1 cellular context compared by ENCODE assay signal in the genomic region with DNA sequence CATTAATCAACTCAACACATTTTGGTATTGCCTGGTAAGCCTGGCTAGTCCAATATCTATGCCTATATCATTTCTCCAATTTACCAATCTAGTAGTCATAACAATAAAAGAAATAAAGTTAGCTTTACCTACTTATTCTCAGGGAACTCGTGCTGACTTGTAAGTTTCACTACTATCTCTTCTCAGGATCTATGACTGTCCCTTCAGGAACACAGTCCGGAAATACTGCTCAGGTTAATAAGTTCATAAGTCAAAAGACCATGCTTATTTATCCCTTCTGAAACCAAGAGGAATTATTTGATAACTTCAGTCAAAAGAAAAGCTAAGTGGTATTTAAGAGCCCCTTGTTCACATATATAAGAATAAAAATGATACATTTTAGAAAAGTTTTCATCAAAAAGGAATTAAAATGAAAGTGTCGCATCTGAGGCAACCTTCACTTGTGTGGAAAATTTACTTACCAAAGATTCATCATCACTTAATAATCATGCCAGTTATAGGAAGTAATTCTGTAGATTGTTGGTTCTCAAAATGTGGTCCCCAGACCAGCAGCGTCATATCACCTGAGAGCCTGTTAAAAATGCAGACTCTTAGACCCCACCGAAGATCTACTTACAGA.
A peak's percentile ranks its signal among the peaks of the same experiment; 100 is the strongest.
TF ChIP-seq lines count a peak whose summit lies in the region.

No MANE protein-coding gene starts in this region.

TF ChIP-seq in K562, 482 proteins besides CTCF, POLR2A, EP300 and RAD21 (continued from another document and continues in another):
- TF ChIP-seq, protein P1, sequence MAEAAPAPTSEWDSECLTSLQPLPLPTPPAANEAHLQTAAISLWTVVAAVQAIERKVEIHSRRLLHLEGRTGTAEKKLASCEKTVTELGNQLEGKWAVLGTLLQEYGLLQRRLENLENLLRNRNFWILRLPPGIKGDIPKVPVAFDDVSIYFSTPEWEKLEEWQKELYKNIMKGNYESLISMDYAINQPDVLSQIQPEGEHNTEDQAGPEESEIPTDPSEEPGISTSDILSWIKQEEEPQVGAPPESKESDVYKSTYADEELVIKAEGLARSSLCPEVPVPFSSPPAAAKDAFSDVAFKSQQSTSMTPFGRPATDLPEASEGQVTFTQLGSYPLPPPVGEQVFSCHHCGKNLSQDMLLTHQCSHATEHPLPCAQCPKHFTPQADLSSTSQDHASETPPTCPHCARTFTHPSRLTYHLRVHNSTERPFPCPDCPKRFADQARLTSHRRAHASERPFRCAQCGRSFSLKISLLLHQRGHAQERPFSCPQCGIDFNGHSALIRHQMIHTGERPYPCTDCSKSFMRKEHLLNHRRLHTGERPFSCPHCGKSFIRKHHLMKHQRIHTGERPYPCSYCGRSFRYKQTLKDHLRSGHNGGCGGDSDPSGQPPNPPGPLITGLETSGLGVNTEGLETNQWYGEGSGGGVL (CRISPR knock-in tag; IDR thresholded peaks at IDR 0.05) = no peak
- TF ChIP-seq, protein P2, sequence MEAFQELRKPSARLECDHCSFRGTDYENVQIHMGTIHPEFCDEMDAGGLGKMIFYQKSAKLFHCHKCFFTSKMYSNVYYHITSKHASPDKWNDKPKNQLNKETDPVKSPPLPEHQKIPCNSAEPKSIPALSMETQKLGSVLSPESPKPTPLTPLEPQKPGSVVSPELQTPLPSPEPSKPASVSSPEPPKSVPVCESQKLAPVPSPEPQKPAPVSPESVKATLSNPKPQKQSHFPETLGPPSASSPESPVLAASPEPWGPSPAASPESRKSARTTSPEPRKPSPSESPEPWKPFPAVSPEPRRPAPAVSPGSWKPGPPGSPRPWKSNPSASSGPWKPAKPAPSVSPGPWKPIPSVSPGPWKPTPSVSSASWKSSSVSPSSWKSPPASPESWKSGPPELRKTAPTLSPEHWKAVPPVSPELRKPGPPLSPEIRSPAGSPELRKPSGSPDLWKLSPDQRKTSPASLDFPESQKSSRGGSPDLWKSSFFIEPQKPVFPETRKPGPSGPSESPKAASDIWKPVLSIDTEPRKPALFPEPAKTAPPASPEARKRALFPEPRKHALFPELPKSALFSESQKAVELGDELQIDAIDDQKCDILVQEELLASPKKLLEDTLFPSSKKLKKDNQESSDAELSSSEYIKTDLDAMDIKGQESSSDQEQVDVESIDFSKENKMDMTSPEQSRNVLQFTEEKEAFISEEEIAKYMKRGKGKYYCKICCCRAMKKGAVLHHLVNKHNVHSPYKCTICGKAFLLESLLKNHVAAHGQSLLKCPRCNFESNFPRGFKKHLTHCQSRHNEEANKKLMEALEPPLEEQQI (IDR thresholded peaks at IDR 0.05) = peak; percentile 40; the same call in 1 of the 2 replicates
- TF ChIP-seq SP2 (IDR thresholded peaks at IDR 0.05; ENCODE audit: extremely low read depth, low read depth, low read length, poor library complexity, severe bottlenecking) = no peak
- no peak for TF ChIP-seq MCM7 (IDR thresholded peaks at IDR 0.05)
- peak; percentile 44; the same call in 1 of the 2 replicates for TF ChIP-seq ETV1 (tag; conservative IDR thresholded peaks at IDR 0.05; ENCODE audit: low read depth)
- no peak for TF ChIP-seq CEBPG (CRISPR knock-in tag; IDR thresholded peaks at IDR 0.05)
- no peak for TF ChIP-seq CEBPG (tag; conservative IDR thresholded peaks at IDR 0.05 in 1 of 2, IDR thresholded peaks at IDR 0.05 in 1 of 2)
- peak; percentile 53; the same call in 1 of the 2 replicates for TF ChIP-seq SMAD4 (CRISPR knock-in tag; conservative IDR thresholded peaks at IDR 0.05)
- no peak for TF ChIP-seq FOXJ2 (tag; IDR thresholded peaks at IDR 0.05)
- TF ChIP-seq ZNF124 (CRISPR knock-in tag; IDR thresholded peaks at IDR 0.05) = no peak
- no peak for TF ChIP-seq ZNF12 (CRISPR knock-in tag; IDR thresholded peaks at IDR 0.05)
- TF ChIP-seq BACH1 (tag; IDR thresholded peaks at IDR 0.05) = no peak
- no peak for TF ChIP-seq RNF2 (IDR thresholded peaks at IDR 0.05)
- TF ChIP-seq STAT5B (CRISPR knock-in tag; IDR thresholded peaks at IDR 0.05) = no peak
- TF ChIP-seq, protein P3, sequence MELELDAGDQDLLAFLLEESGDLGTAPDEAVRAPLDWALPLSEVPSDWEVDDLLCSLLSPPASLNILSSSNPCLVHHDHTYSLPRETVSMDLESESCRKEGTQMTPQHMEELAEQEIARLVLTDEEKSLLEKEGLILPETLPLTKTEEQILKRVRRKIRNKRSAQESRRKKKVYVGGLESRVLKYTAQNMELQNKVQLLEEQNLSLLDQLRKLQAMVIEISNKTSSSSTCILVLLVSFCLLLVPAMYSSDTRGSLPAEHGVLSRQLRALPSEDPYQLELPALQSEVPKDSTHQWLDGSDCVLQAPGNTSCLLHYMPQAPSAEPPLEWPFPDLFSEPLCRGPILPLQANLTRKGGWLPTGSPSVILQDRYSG (tag; conservative IDR thresholded peaks at IDR 0.05; ENCODE audit: low read depth) = no peak
- TF ChIP-seq, protein P4, sequence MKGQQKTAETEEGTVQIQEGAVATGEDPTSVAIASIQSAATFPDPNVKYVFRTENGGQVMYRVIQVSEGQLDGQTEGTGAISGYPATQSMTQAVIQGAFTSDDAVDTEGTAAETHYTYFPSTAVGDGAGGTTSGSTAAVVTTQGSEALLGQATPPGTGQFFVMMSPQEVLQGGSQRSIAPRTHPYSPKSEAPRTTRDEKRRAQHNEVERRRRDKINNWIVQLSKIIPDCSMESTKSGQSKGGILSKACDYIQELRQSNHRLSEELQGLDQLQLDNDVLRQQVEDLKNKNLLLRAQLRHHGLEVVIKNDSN (CRISPR knock-in tag; IDR thresholded peaks at IDR 0.05) = no peak
- TF ChIP-seq, protein P5, sequence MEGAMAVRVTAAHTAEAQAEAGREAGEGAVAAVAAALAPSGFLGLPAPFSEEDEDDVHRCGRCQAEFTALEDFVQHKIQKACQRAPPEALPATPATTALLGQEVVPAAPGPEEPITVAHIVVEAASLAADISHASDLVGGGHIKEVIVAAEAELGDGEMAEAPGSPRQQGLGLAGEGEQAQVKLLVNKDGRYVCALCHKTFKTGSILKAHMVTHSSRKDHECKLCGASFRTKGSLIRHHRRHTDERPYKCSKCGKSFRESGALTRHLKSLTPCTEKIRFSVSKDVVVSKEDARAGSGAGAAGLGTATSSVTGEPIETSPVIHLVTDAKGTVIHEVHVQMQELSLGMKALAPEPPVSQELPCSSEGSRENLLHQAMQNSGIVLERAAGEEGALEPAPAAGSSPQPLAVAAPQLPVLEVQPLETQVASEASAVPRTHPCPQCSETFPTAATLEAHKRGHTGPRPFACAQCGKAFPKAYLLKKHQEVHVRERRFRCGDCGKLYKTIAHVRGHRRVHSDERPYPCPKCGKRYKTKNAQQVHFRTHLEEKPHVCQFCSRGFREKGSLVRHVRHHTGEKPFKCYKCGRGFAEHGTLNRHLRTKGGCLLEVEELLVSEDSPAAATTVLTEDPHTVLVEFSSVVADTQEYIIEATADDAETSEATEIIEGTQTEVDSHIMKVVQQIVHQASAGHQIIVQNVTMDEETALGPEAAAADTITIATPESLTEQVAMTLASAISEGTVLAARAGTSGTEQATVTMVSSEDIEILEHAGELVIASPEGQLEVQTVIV (CRISPR knock-in tag; IDR thresholded peaks at IDR 0.05; ENCODE audit: borderline replicate concordance) = no peak
- TF ChIP-seq CBX3 (IDR thresholded peaks at IDR 0.05; ENCODE audit: borderline replicate concordance in 1 of 2, low read length in 2 of 2) = 0 out of 3 replicates have a peak, but pooled peaks of 1 of the 2 experiments have one; percentile 33
- TF ChIP-seq SREBF1 (IDR thresholded peaks at IDR 0.05; ENCODE audit: borderline replicate concordance, low read depth, low read length) = no peak
- TF ChIP-seq ZNF212 (CRISPR knock-in tag; IDR thresholded peaks at IDR 0.05) = no peak
- TF ChIP-seq ATF1 (CRISPR knock-in tag; IDR thresholded peaks at IDR 0.05) = no peak
- TF ChIP-seq ATF1 (tag; IDR thresholded peaks at IDR 0.05) = no peak
- TF ChIP-seq BMI1 (IDR thresholded peaks at IDR 0.05; ENCODE audit: low read length) = no peak
- TF ChIP-seq, protein P6, sequence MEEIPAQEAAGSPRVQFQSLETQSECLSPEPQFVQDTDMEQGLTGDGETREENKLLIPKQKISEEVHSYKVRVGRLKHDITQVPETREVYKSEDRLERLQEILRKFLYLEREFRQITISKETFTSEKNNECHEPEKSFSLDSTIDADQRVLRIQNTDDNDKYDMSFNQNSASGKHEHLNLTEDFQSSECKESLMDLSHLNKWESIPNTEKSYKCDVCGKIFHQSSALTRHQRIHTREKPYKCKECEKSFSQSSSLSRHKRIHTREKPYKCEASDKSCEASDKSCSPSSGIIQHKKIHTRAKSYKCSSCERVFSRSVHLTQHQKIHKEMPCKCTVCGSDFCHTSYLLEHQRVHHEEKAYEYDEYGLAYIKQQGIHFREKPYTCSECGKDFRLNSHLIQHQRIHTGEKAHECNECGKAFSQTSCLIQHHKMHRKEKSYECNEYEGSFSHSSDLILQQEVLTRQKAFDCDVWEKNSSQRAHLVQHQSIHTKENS (CRISPR knock-in tag; IDR thresholded peaks at IDR 0.05) = no peak
- no peak for TF ChIP-seq YY1 (IDR thresholded peaks at IDR 0.05; ENCODE audit: borderline replicate concordance in 1 of 3, control insufficient read depth in 1 of 3, extremely low read depth in 1 of 3, insufficient read depth in 3 of 3, insufficient read length in 1 of 3, insufficient replicate concordance in 2 of 3, low read depth in 1 of 3, low read length in 2 of 3)
- TF ChIP-seq HMG20A (CRISPR knock-in tag; conservative IDR thresholded peaks at IDR 0.05) = no peak
- TF ChIP-seq KLF1 (tag; IDR thresholded peaks at IDR 0.05) = no peak
- peak in 1 of 2 experiments; percentile 47; a peak in 1 of 4 replicates for TF ChIP-seq TRIM24 (IDR thresholded peaks at IDR 0.05)
- TF ChIP-seq, protein P7, sequence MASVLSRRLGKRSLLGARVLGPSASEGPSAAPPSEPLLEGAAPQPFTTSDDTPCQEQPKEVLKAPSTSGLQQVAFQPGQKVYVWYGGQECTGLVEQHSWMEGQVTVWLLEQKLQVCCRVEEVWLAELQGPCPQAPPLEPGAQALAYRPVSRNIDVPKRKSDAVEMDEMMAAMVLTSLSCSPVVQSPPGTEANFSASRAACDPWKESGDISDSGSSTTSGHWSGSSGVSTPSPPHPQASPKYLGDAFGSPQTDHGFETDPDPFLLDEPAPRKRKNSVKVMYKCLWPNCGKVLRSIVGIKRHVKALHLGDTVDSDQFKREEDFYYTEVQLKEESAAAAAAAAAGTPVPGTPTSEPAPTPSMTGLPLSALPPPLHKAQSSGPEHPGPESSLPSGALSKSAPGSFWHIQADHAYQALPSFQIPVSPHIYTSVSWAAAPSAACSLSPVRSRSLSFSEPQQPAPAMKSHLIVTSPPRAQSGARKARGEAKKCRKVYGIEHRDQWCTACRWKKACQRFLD (CRISPR knock-in tag; IDR thresholded peaks at IDR 0.05) = no peak
- no peak for TF ChIP-seq ZNF217 (CRISPR knock-in tag; IDR thresholded peaks at IDR 0.05)
- no peak for TF ChIP-seq ZNF174 (CRISPR knock-in tag; IDR thresholded peaks at IDR 0.05)
- TF ChIP-seq, protein P8, sequence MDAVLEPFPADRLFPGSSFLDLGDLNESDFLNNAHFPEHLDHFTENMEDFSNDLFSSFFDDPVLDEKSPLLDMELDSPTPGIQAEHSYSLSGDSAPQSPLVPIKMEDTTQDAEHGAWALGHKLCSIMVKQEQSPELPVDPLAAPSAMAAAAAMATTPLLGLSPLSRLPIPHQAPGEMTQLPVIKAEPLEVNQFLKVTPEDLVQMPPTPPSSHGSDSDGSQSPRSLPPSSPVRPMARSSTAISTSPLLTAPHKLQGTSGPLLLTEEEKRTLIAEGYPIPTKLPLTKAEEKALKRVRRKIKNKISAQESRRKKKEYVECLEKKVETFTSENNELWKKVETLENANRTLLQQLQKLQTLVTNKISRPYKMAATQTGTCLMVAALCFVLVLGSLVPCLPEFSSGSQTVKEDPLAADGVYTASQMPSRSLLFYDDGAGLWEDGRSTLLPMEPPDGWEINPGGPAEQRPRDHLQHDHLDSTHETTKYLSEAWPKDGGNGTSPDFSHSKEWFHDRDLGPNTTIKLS (IDR thresholded peaks at IDR 0.05; ENCODE audit: borderline replicate concordance, low read depth) = no peak
- no peak for TF ChIP-seq DIDO1 (tag; IDR thresholded peaks at IDR 0.05; ENCODE audit: low read depth)
- TF ChIP-seq, protein P9, sequence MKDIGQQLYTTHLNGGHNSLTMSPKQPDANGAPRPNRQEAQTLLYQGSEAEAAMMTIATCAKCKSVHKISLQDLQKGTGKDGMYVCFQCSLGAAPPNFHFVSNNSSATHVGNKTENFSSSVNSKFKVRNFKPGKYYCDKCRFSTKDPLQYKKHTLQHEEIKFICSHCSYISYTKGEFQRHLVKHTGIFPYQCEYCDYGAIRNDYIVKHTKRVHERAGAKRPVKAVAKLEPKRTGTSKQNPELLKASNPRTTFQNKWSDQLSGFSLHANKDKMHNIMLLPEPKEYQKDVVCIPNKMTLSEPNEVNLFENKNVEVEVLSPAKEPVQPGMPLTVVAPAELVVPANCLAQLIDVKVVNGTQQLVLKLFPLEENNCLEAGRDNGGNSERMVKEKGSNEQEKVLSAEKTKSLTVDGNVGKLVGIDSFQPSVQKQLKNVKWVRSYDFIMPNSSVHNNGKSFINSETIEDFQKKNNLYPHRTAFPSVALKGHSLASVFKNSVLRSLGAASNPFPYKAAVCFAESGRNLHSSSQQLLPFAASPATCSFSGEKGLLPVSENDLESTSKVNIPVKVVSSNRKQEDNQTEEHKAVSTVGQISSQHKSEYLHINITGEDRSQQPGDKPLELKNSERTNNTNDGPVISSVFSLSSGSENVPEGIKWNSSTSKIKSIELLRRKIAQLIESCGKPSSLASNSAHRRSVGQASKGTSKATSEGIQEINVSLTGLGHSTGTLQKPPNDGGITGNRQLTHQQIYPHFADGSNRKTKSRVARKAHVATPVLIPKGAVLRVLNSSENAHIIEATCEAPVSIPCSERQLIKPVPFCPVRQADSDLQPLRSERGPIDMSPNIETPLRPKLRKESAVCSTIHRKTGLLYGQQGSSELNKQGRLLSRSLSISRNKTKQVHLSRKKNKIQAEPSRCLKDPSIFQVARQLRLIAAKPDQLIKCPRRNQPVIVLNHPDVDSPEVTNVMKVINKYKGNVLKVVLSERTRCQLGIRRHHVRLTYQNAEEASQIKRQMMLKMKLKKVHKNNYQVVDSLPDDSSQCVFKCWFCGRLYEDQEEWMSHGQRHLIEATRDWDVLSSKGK (CRISPR knock-in tag; IDR thresholded peaks at IDR 0.05) = no peak
- TF ChIP-seq TEAD4 (IDR thresholded peaks at IDR 0.05; ENCODE audit: low read length) = peak; percentile 44; the same call in 1 of the 2 replicates
- no peak for TF ChIP-seq TEAD4 (CRISPR knock-in tag; IDR thresholded peaks at IDR 0.05; ENCODE audit: borderline replicate concordance)
- TF ChIP-seq CTBP1 (IDR thresholded peaks at IDR 0.05; ENCODE audit: borderline replicate concordance) = no peak
- TF ChIP-seq C11orf30 (IDR thresholded peaks at IDR 0.05; ENCODE audit: low read depth) = peak; percentile 43
- no peak for TF ChIP-seq ETS2 (tag; IDR thresholded peaks at IDR 0.05; ENCODE audit: borderline replicate concordance, poor library complexity, severe bottlenecking)
- TF ChIP-seq ETV5 (CRISPR knock-in tag; IDR thresholded peaks at IDR 0.05; ENCODE audit: low read depth) = no peak
- TF ChIP-seq JUND (IDR thresholded peaks at IDR 0.05; ENCODE audit: borderline replicate concordance, low read depth, low read length) = peak; percentile 78
- TF ChIP-seq JUND (tag; IDR thresholded peaks at IDR 0.05; ENCODE audit: borderline replicate concordance, low read depth, low read length) = peak; percentile 44; the same call in 1 of the 3 replicates
- TF ChIP-seq, protein P10, sequence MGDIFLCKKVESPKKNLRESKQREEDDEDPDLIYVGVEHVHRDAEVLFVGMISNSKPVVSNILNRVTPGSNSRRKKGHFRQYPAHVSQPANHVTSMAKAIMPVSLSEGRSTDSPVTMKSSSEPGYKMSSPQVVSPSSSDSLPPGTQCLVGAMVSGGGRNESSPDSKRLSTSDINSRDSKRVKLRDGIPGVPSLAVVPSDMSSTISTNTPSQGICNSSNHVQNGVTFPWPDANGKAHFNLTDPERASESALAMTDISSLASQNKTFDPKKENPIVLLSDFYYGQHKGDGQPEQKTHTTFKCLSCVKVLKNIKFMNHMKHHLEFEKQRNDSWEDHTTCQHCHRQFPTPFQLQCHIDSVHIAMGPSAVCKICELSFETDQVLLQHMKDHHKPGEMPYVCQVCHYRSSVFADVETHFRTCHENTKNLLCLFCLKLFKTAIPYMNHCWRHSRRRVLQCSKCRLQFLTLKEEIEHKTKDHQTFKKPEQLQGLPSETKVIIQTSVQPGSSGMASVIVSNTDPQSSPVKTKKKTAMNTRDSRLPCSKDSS (IDR thresholded peaks at IDR 0.05; ENCODE audit: low read depth, partially characterized antibody) = no peak
